Comparison of ENCODE assay signal across 20 cellular contexts in genomic region chrX:110436497-110436896, GRCh38.
"Had no signal": no experiment of that assay in that cellular context is flagged by ENCODE, and none has a peak within 500 bp of the region (broad histone marks: within the 10 kb centered on the region; RNA-seq: fewer than 3 reads in every experiment).

No MANE protein-coding gene starts in this region.

- FAIRE-seq: endothelial cell of umbilical vein, islet of Langerhans, small intestine, urothelium cell line had no signal

- H3K9me3 ChIP-seq: heart left ventricle, mucosa of descending colon, ovary, right atrium auricular region had no signal

- H3K36me3 Mint-ChIP-seq: naive thymus-derived CD8-positive, alpha-beta T cell had no signal

- H3K27ac ChIP-seq: coronary artery, heart left ventricle, ovary, right atrium auricular region had no signal

- H3K4me3 ChIP-seq: coronary artery, heart left ventricle, mucosa of descending colon, ovary, right atrium auricular region had no signal

- H3K4me1 Mint-ChIP-seq: naive thymus-derived CD8-positive, alpha-beta T cell had no signal

- ATAC-seq: heart left ventricle; mucosa of descending colon; naive thymus-derived CD8-positive, alpha-beta T cell had no signal

- H3K4me3 Mint-ChIP-seq: endodermal cell; naive thymus-derived CD8-positive, alpha-beta T cell had no signal

- H3K9me3 Mint-ChIP-seq: endodermal cell; naive thymus-derived CD8-positive, alpha-beta T cell had no signal

- H3K36me3 ChIP-seq: heart left ventricle, ovary, right atrium auricular region had no signal

- H3K4me1 ChIP-seq: heart left ventricle, right atrium auricular region had no signal

- DNase-seq: effector CD4-positive, alpha-beta T cell; endodermal cell; erythroblast; foreskin melanocyte; heart left ventricle; hippocampal formation; kidney glomerular epithelial cell; mucosa of descending colon; naive thymus-derived CD8-positive, alpha-beta T cell; nucleus accumbens; ovary; small intestine; stimulated activated CD4-positive, alpha-beta T cell treated with anti-CD3 and anti-CD28 coated beads, Interleukin-12 subunit alpha, Interleukin-12 subunit beta, amount 100 ng/mL, for 4 hours; stimulated activated naive CD4-positive, alpha-beta T cell; trophoblast cell had no signal

- H3K27me3 ChIP-seq: ovary, right atrium auricular region had no signal

- H3K27ac Mint-ChIP-seq: endodermal cell; naive thymus-derived CD8-positive, alpha-beta T cell had no signal
